1 cellular context compared by ENCODE assay signal in the genomic region with DNA sequence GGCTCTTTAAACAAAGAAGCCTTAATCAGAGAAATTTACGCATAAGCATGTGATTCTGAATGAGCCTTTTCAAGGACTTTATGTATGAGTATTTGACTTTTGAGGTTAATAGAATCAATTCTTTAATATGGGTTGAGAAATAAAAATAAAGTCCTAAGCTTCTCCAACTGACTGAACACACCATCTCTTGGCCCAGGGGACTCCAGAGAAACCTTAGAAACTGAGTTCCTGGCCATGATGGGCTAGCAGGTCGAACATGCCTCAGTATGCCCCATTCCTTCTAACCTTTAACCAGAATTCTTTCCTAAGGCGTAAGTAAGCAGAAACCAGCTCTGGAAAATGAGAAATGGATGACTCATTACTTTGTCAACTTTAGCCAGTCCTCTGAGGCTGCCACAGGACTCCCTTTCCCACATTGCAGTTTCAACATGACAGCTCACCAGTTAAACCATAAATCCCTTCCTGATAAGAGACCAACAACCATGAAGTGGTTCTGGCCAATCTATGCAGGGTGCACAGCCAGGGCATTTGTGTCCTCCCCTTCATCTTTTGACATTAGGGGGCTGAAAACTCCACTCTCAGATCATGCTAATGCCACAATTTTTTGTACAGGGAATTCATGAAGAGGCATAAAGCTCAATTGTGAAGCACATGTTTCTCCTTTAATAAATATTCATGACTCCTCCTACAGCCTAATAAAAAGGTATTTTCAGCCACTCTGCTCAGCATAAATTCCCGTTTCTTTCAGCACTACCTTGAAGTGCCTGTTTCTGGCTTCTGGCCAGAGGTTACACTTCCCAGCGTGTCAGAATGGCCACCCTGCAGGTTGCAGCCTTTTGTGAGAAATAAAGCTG.
TF ChIP-seq lines count a peak whose summit lies in the region.

No MANE protein-coding gene starts in this region.

TF ChIP-seq in K562, 482 proteins besides CTCF, POLR2A, EP300 and RAD21 (continued from another document):
- TF ChIP-seq PRDM10 (IDR thresholded peaks at IDR 0.05; ENCODE audit: partially characterized antibody) (peak; percentile 51), TOE1 (IDR thresholded peaks at IDR 0.05; ENCODE audit: borderline replicate concordance) (no peak), TOE1 (CRISPR knock-in tag; IDR thresholded peaks at IDR 0.05; ENCODE audit: borderline replicate concordance, low read depth) (no peak), ATF2 (CRISPR knock-in tag; IDR thresholded peaks at IDR 0.05) (no peak), CREM (IDR thresholded peaks at IDR 0.05; ENCODE audit: low read depth) (0 out of 2 replicates have a peak, but pooled peaks have one; percentile 6), NUFIP1 (IDR thresholded peaks at IDR 0.05; ENCODE audit: partially characterized antibody) (no peak), C11orf30 (IDR thresholded peaks at IDR 0.05; ENCODE audit: low read depth) (peak; percentile 64; the same call in 1 of the 2 replicates), YBX1 (IDR thresholded peaks at IDR 0.05) (no peak), SMC3 (conservative IDR thresholded peaks at IDR 0.05; ENCODE audit: insufficient read depth, low read depth, low read length) (no peak), TCF3 (CRISPR knock-in tag; IDR thresholded peaks at IDR 0.05) (peak; percentile 18; the same call in 1 of the 2 replicates), GTF2A2 (tag; IDR thresholded peaks at IDR 0.05) (no peak), RBM39 (optimal IDR thresholded peaks at IDR 0.05; ENCODE audit: low read depth, low read length) (no peak), TCF7 (IDR thresholded peaks at IDR 0.05; ENCODE audit: borderline replicate concordance) (no peak), SAP30 (IDR thresholded peaks at IDR 0.05; ENCODE audit: borderline replicate concordance, insufficient read depth, low read depth, low read length, poor library complexity, severe bottlenecking) (no peak), ZNF316 (IDR thresholded peaks at IDR 0.05) (peak; percentile 73), SMARCA4 (IDR thresholded peaks at IDR 0.05) (peak; percentile 39; the same call in 1 of the 2 replicates), TSC22D4 (tag; IDR thresholded peaks at IDR 0.05) (no peak), JUND (IDR thresholded peaks at IDR 0.05; ENCODE audit: borderline replicate concordance, low read depth, low read length) (peak; percentile 86), JUND (tag; IDR thresholded peaks at IDR 0.05; ENCODE audit: borderline replicate concordance, low read depth, low read length) (peak; percentile 83; the same call in 1 of the 3 replicates), ZNF263 (CRISPR knock-in tag; IDR thresholded peaks at IDR 0.05; ENCODE audit: borderline replicate concordance) (no peak), MCM7 (IDR thresholded peaks at IDR 0.05) (no peak), TAF9B (IDR thresholded peaks at IDR 0.05; ENCODE audit: partially characterized antibody) (no peak), FOXO4 (CRISPR knock-in tag; IDR thresholded peaks at IDR 0.05) (no peak), ZNF445 (CRISPR knock-in tag; IDR thresholded peaks at IDR 0.05; ENCODE audit: low read depth) (no peak), CAMTA2 (CRISPR knock-in tag; conservative IDR thresholded peaks at IDR 0.05) (no peak), BRD9 (IDR thresholded peaks at IDR 0.05; ENCODE audit: low read depth, partially characterized antibody) (no peak), MEIS2 (IDR thresholded peaks at IDR 0.05; ENCODE audit: partially characterized antibody) (peak; percentile 89)
- TF ChIP-seq, protein P1, sequence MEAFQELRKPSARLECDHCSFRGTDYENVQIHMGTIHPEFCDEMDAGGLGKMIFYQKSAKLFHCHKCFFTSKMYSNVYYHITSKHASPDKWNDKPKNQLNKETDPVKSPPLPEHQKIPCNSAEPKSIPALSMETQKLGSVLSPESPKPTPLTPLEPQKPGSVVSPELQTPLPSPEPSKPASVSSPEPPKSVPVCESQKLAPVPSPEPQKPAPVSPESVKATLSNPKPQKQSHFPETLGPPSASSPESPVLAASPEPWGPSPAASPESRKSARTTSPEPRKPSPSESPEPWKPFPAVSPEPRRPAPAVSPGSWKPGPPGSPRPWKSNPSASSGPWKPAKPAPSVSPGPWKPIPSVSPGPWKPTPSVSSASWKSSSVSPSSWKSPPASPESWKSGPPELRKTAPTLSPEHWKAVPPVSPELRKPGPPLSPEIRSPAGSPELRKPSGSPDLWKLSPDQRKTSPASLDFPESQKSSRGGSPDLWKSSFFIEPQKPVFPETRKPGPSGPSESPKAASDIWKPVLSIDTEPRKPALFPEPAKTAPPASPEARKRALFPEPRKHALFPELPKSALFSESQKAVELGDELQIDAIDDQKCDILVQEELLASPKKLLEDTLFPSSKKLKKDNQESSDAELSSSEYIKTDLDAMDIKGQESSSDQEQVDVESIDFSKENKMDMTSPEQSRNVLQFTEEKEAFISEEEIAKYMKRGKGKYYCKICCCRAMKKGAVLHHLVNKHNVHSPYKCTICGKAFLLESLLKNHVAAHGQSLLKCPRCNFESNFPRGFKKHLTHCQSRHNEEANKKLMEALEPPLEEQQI (IDR thresholded peaks at IDR 0.05), result no peak
- TF ChIP-seq, protein P2, sequence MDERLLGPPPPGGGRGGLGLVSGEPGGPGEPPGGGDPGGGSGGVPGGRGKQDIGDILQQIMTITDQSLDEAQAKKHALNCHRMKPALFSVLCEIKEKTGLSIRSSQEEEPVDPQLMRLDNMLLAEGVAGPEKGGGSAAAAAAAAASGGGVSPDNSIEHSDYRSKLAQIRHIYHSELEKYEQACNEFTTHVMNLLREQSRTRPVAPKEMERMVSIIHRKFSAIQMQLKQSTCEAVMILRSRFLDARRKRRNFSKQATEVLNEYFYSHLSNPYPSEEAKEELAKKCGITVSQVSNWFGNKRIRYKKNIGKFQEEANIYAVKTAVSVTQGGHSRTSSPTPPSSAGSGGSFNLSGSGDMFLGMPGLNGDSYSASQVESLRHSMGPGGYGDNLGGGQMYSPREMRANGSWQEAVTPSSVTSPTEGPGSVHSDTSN (CRISPR knock-in tag; IDR thresholded peaks at IDR 0.05; ENCODE audit: low read depth), result no peak
- TF ChIP-seq, protein P2 (tag; conservative IDR thresholded peaks at IDR 0.05; ENCODE audit: low read depth), result peak; percentile 80
- TF ChIP-seq, protein P3, sequence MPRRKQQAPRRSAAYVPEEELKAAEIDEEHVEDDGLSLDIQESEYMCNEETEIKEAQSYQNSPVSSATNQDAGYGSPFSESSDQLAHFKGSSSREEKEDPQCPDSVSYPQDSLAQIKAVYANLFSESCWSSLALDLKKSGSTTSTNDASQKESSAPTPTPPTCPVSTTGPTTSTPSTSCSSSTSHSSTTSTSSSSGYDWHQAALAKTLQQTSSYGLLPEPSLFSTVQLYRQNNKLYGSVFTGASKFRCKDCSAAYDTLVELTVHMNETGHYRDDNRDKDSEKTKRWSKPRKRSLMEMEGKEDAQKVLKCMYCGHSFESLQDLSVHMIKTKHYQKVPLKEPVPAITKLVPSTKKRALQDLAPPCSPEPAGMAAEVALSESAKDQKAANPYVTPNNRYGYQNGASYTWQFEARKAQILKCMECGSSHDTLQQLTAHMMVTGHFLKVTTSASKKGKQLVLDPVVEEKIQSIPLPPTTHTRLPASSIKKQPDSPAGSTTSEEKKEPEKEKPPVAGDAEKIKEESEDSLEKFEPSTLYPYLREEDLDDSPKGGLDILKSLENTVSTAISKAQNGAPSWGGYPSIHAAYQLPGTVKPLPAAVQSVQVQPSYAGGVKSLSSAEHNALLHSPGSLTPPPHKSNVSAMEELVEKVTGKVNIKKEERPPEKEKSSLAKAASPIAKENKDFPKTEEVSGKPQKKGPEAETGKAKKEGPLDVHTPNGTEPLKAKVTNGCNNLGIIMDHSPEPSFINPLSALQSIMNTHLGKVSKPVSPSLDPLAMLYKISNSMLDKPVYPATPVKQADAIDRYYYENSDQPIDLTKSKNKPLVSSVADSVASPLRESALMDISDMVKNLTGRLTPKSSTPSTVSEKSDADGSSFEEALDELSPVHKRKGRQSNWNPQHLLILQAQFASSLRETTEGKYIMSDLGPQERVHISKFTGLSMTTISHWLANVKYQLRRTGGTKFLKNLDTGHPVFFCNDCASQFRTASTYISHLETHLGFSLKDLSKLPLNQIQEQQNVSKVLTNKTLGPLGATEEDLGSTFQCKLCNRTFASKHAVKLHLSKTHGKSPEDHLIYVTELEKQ (CRISPR knock-in tag; IDR thresholded peaks at IDR 0.05), result no peak
- TF ChIP-seq, protein P4, sequence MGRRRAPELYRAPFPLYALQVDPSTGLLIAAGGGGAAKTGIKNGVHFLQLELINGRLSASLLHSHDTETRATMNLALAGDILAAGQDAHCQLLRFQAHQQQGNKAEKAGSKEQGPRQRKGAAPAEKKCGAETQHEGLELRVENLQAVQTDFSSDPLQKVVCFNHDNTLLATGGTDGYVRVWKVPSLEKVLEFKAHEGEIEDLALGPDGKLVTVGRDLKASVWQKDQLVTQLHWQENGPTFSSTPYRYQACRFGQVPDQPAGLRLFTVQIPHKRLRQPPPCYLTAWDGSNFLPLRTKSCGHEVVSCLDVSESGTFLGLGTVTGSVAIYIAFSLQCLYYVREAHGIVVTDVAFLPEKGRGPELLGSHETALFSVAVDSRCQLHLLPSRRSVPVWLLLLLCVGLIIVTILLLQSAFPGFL (CRISPR knock-in tag; IDR thresholded peaks at IDR 0.05), result no peak
- TF ChIP-seq, protein P5, sequence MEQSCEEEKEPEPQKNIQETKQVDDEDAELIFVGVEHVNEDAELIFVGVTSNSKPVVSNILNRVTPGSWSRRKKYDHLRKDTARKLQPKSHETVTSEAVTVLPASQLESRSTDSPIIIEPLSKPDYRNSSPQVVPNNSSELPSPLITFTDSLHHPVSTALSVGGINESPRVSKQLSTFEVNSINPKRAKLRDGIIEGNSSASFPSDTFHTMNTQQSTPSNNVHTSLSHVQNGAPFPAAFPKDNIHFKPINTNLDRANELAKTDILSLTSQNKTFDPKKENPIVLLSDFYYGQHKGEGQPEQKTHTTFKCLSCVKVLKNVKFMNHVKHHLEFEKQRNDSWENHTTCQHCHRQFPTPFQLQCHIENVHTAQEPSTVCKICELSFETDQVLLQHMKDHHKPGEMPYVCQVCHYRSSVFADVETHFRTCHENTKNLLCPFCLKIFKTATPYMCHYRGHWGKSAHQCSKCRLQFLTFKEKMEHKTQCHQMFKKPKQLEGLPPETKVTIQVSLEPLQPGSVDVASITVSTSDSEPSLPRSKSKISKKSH (CRISPR knock-in tag; IDR thresholded peaks at IDR 0.05), result no peak
